8 cellular contexts compared by ENCODE assay signal in genomic region chr16:8655184-8655717, GRCh38. TPM values are rescaled to one million over a fixed set of nuclear protein-coding genes. Genes with fewer than 3 reads are reported as not detected.
DNase-seq lines count a peak whose midpoint lies in the region; ATAC-seq and TF ChIP-seq lines count a peak whose summit lies in the region.

No MANE protein-coding gene starts in this region.

- no peaks in the 10 kb centered on the region for H3K36me3 ChIP-seq in upper lobe of right lung
- no peaks in the 10 kb centered on the region for H3K36me3 ChIP-seq in CD8-positive, alpha-beta memory T cell (ENCODE audit: insufficient read depth, low read length)

- DNase-seq in COLO668 (lab: John Stamatoyannopoulos, UW; ENCODE audit: unreplicated experiment) (peak; percentile 21), foreskin fibroblast (peak in 1 of 2 donors; percentile 43), upper lobe of right lung (no peak)
- peak; percentile 60 for DNase-seq in T-helper 2 cell treated with Interferon-gamma antibody and Interleukin-4, amounts not matched to agents 5 μg/mL and 100 μg/mL, for 36 hours (ENCODE audit: low spot score)
- no peak for DNase-seq in CD8-positive, alpha-beta memory T cell

- no peaks in the 10 kb centered on the region for H3K4me1 ChIP-seq in upper lobe of right lung
- no peaks in the 10 kb centered on the region for H3K4me1 ChIP-seq in CD8-positive, alpha-beta memory T cell (ENCODE audit: insufficient read depth, low read length)

- H3K4me3 Mint-ChIP-seq in T-helper 2 cell treated with Interferon-gamma antibody and Interleukin-4, amounts not matched to agents 5 μg/mL and 100 μg/mL, for 36 hours: no peak overlapping the region
- H3K4me3 Mint-ChIP-seq in CD8-positive, alpha-beta memory T cell: no peak overlapping the region

- H3K27ac ChIP-seq in upper lobe of right lung: no peak overlapping the region
- H3K27ac ChIP-seq in CD8-positive, alpha-beta memory T cell (ENCODE audit: low read depth, low read length): no peak overlapping the region

- peak; percentile 73 for ATAC-seq in GM18867 (IDR thresholded peaks at IDR 0.05; ENCODE audit: unreplicated experiment)
- ATAC-seq in HG03442 (IDR thresholded peaks at IDR 0.05; ENCODE audit: unreplicated experiment): peak; percentile 71
- peak; percentile 91 for ATAC-seq in upper lobe of right lung
- no peak for ATAC-seq in GM19324 (IDR thresholded peaks at IDR 0.05; ENCODE audit: low FRiP score, unreplicated experiment)

- intact Hi-C loops in upper lobe of right lung (cut with DNase I): loop anchor here (5.0 kb wide), 1 partner anchor 237 kb away; no protein-coding TSS in a partner anchor

- H3K27me3 Mint-ChIP-seq in T-helper 2 cell treated with Interferon-gamma antibody and Interleukin-4, amounts not matched to agents 5 μg/mL and 100 μg/mL, for 36 hours (ENCODE audit: low read depth): no peaks in the 10 kb centered on the region
- no peaks in the 10 kb centered on the region for H3K27me3 Mint-ChIP-seq in CD8-positive, alpha-beta memory T cell

- no peaks in the 10 kb centered on the region for H3K27me3 ChIP-seq in upper lobe of right lung
- H3K27me3 ChIP-seq in CD8-positive, alpha-beta memory T cell (ENCODE audit: insufficient read depth, low read length, poor library complexity, severe bottlenecking): no peaks in the 10 kb centered on the region

- no peaks in the 10 kb centered on the region for H3K9me3 Mint-ChIP-seq in T-helper 2 cell treated with Interferon-gamma antibody and Interleukin-4, amounts not matched to agents 5 μg/mL and 100 μg/mL, for 36 hours
- no peaks in the 10 kb centered on the region for H3K9me3 Mint-ChIP-seq in CD8-positive, alpha-beta memory T cell

- no peaks in the 10 kb centered on the region for H3K9me3 ChIP-seq in upper lobe of right lung
- no peaks in the 10 kb centered on the region for H3K9me3 ChIP-seq in CD8-positive, alpha-beta memory T cell (ENCODE audit: low read length)

- H3K4me1 Mint-ChIP-seq in T-helper 2 cell treated with Interferon-gamma antibody and Interleukin-4, amounts not matched to agents 5 μg/mL and 100 μg/mL, for 36 hours (ENCODE audit: low read depth): peaks cover 4% of the 10 kb centered on the region
- no peaks in the 10 kb centered on the region for H3K4me1 Mint-ChIP-seq in CD8-positive, alpha-beta memory T cell

- CTCF ChIA-PET in CD8-positive, alpha-beta memory T cell (lab: Charles Lee): interaction anchor here (1.0 kb wide), 1 partner anchor 86 kb away, joined by 4 read pairs; no protein-coding TSS in a partner anchor

- no peaks in the 10 kb centered on the region for H3K36me3 Mint-ChIP-seq in T-helper 2 cell treated with Interferon-gamma antibody and Interleukin-4, amounts not matched to agents 5 μg/mL and 100 μg/mL, for 36 hours (ENCODE audit: low read depth)
- H3K36me3 Mint-ChIP-seq in CD8-positive, alpha-beta memory T cell: peaks cover 0 to 1% (median 0%) of the 10 kb centered on the region in 3 donors

- H3K4me3 ChIP-seq in foreskin fibroblast (ENCODE audit: low read depth in 1 of 2, low read length in 2 of 2) (no peak overlapping the region), upper lobe of right lung (no peak overlapping the region)
- H3K4me3 ChIP-seq in CD8-positive, alpha-beta memory T cell (ENCODE audit: low read length): no peak overlapping the region

- peak; percentile 61 for TF ChIP-seq CTCF in foreskin fibroblast (IDR thresholded peaks at IDR 0.05; ENCODE audit: low read depth, low read length)
- TF ChIP-seq CTCF in upper lobe of right lung (IDR thresholded peaks at IDR 0.05): peak; percentile 50

- POLR2A ChIA-PET in CD8-positive, alpha-beta memory T cell (lab: Charles Lee): no interaction called here

- H3K27ac Mint-ChIP-seq in T-helper 2 cell treated with Interferon-gamma antibody and Interleukin-4, amounts not matched to agents 5 μg/mL and 100 μg/mL, for 36 hours: no peak overlapping the region
- H3K27ac Mint-ChIP-seq in CD8-positive, alpha-beta memory T cell: no peak overlapping the region

RNA-seq across cellular contexts. Expression of gene ABAT, which starts 19.2 kb away (rescaled TPM):
- 9.8 TPM for total RNA-seq in upper lobe of right lung
- 10 to 100 TPM in 1 of 2 experiments, 1 to 10 TPM in 1; 9.8 to 10.1 TPM for total RNA-seq in CD8-positive, alpha-beta memory T cell
- polyA plus RNA-seq in CD8-positive, alpha-beta memory T cell: 3.0 TPM

RNA-seq across cellular contexts. Expression of gene METTL22, which starts 33.8 kb away (rescaled TPM):
- total RNA-seq in upper lobe of right lung: 38.6 TPM
- total RNA-seq in CD8-positive, alpha-beta memory T cell: 10 to 100 TPM; 21.3 to 24.1 TPM
- 10.8 TPM for polyA plus RNA-seq in CD8-positive, alpha-beta memory T cell

Comparison
In these comparisons a context has a peak if more than half of its experiments do, and no peak if none do; other contexts are left out.
1. DNase-seq: peak in COLO668 (single experiment) and T-helper 2 cell treated with Interferon-gamma antibody and Interleukin-4, amounts not matched to agents 5 μg/mL and 100 μg/mL, for 36 hours (single experiment); none in upper lobe of right lung (single experiment) and CD8-positive, alpha-beta memory T cell (0 of 5).